ENCODE assay signal across 33 cellular contexts in the genomic region with DNA sequence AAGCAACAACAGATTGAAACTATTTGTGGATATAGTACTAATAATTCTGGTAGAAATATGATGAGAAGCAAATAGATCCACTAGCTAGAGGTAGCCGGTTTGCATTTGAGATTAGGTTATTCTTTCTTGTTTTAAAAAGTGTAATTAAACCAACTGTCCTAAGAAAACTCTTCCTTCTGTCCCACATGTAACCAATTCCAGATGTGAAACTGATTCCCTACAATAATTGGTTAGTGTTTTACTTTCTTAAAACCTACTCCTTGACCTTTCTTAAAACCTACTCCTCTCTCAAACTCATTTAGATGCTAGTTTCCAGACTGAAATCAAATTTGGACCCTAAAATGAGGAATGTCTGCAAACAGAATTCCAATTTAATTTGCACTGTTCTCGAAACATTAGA.
"Had no signal": no experiment of that assay in that cellular context is flagged by ENCODE, and none has a peak within 500 bp of the region (broad histone marks: within the 10 kb centered on the region; RNA-seq: fewer than 3 reads in every experiment).

No MANE protein-coding gene starts in this region.

- H3K36me3 Mint-ChIP-seq: activated naive CD8-positive, alpha-beta T cell had no signal

- H3K9me3 ChIP-seq: adrenal gland, body of pancreas, esophagus squamous epithelium, gastroesophageal sphincter had no signal

- H3K9me3 Mint-ChIP-seq: activated CD8-positive, alpha-beta T cell treated with anti-CD3 and anti-CD28 coated beads for 36 hours had no signal

- H3K36me3 ChIP-seq: adrenal gland, esophagus squamous epithelium, gastroesophageal sphincter, heart right ventricle, WERI-Rb-1 had no signal

- H3K27me3 ChIP-seq: adrenal gland, body of pancreas, esophagus squamous epithelium, gastroesophageal sphincter, heart right ventricle had no signal

- H3K4me3 ChIP-seq: adrenal gland, body of pancreas, esophagus squamous epithelium, gastroesophageal sphincter, heart right ventricle had no signal

- ATAC-seq: activated CD4-positive, CD25-positive, alpha-beta regulatory T cell treated with anti-CD3 and anti-CD28 coated beads, Interleukin-2, amount 50 U/mL, for 24 hours; activated CD8-positive, alpha-beta T cell treated with anti-CD3 and anti-CD28 coated beads for 36 hours; activated T-cell treated with anti-CD3 and anti-CD28 coated beads, Interleukin-2, amount 50 U/mL, for 4 hours; activated T-helper 17 cell treated with anti-CD3 and anti-CD28 coated beads, Interleukin-2, amount 50 U/mL, for 72 hours; body of pancreas; effector memory CD8-positive, alpha-beta T cell; gastroesophageal sphincter; heart right ventricle; T-helper 17 cell had no signal

- H3K27ac ChIP-seq: adrenal gland, body of pancreas, epithelial cell of prostate, esophagus squamous epithelium, gastroesophageal sphincter, heart right ventricle, WERI-Rb-1 had no signal

- H3K27me3 Mint-ChIP-seq: activated B cell treated with CpG ODN at 0.5 μM for 24 hours; activated CD8-positive, alpha-beta T cell treated with anti-CD3 and anti-CD28 coated beads for 36 hours; activated naive CD8-positive, alpha-beta T cell; activated T-helper 17 cell treated with anti-CD3 and anti-CD28 coated beads, Interleukin-2, amount 50 U/mL, for 72 hours; effector memory CD8-positive, alpha-beta T cell; T-helper 17 cell had no signal

- H3K4me3 Mint-ChIP-seq: activated B cell treated with CpG ODN at 0.5 μM for 24 hours; activated CD8-positive, alpha-beta T cell treated with anti-CD3 and anti-CD28 coated beads for 36 hours; activated naive CD8-positive, alpha-beta T cell; activated T-cell treated with anti-CD3 and anti-CD28 coated beads, Interleukin-2, amount 50 U/mL, for 4 hours; activated T-helper 17 cell treated with anti-CD3 and anti-CD28 coated beads, Interleukin-2, amount 50 U/mL, for 72 hours; effector memory CD8-positive, alpha-beta T cell; T-helper 17 cell; T-helper 2 cell treated with Interferon-gamma antibody and Interleukin-4, amounts not matched to agents 5 μg/mL and 100 μg/mL, for 36 hours had no signal

- DNase-seq: activated B cell treated with CpG ODN at 0.5 μM for 24 hours; activated CD4-positive, alpha-beta T cell treated with anti-CD3 and anti-CD28 coated beads for 48 hours; activated CD4-positive, alpha-beta T cell treated with anti-CD3 and anti-CD28 coated beads, Interleukin-2, amount 50 U/mL, for 1 hour; activated CD4-positive, alpha-beta T cell treated with anti-CD3 and anti-CD28 coated beads, Interleukin-2, amount 50 U/mL, for 48 hours; activated CD8-positive, alpha-beta memory T cell treated with anti-CD3 and anti-CD28 coated beads for 24 hours; activated CD8-positive, alpha-beta T cell treated with anti-CD3 and anti-CD28 coated beads for 36 hours; activated effector memory CD4-positive, alpha-beta T cell treated with Interleukin-2 at 50 U/mL for 16 hours; activated gamma-delta T cell treated with Interleukin-2 at 50 U/mL for 16 hours; activated naive CD4-positive, alpha-beta T cell treated with anti-CD3 and anti-CD28 coated beads, Interleukin-2, amount 50 U/mL, for 16 hours; activated naive CD4-positive, alpha-beta T cell treated with Interleukin-2 at 50 U/mL for 16 hours; activated T-cell treated with anti-CD3 and anti-CD28 coated beads, Interleukin-2, amount 50 U/mL, for 4 hours; adrenal gland; amygdala; aorta; body of pancreas; caudate nucleus; cortex of kidney; dermis blood vessel endothelial cell; effector CD4-positive, alpha-beta T cell; effector memory CD8-positive, alpha-beta T cell; esophagus squamous epithelium; foreskin melanocyte; heart right ventricle; T-helper 1 cell; T-helper 17 cell; T1000; WERI-Rb-1 had no signal

- H3K4me1 Mint-ChIP-seq: activated B cell treated with CpG ODN at 0.5 μM for 24 hours; activated T-helper 17 cell treated with anti-CD3 and anti-CD28 coated beads, Interleukin-2, amount 50 U/mL, for 72 hours; T-helper 17 cell had no signal

- H3K4me1 ChIP-seq: body of pancreas, esophagus squamous epithelium, gastroesophageal sphincter had no signal

- H3K27ac Mint-ChIP-seq: activated B cell treated with CpG ODN at 0.5 μM for 24 hours; activated CD8-positive, alpha-beta T cell treated with anti-CD3 and anti-CD28 coated beads for 36 hours; activated naive CD8-positive, alpha-beta T cell; activated T-helper 17 cell treated with anti-CD3 and anti-CD28 coated beads, Interleukin-2, amount 50 U/mL, for 72 hours; effector memory CD8-positive, alpha-beta T cell; T-helper 17 cell; T-helper 2 cell treated with Interferon-gamma antibody and Interleukin-4, amounts not matched to agents 5 μg/mL and 100 μg/mL, for 36 hours had no signal
